21 cellular contexts compared by ENCODE assay signal in genomic region chr7:36019538-36019937, GRCh38.
DNase-seq lines count a peak whose midpoint lies in the region; ATAC-seq, FAIRE-seq and TF ChIP-seq lines count a peak whose summit lies in the region.
"Had no signal": no experiment of that assay in that cellular context is flagged by ENCODE, and none has a peak within 500 bp of the region (broad histone marks: within the 10 kb centered on the region; RNA-seq: fewer than 3 reads in every experiment).

No MANE protein-coding gene starts in this region.

- FAIRE-seq in bronchial epithelial cell (lab: Jason Lieb, UNC) = peak; percentile 40
- FAIRE-seq in H1 (lab: Jason Lieb, UNC) = no peak
- FAIRE-seq: A204.1, GM12878, HTR-8/SVneo had no signal

- H3K4me2 ChIP-seq in H1 (ENCODE audit: insufficient read depth in 1 of 2, low read depth in 2 of 2, low read length in 2 of 2) = no peak overlapping the region

- TF ChIP-seq POLR2A in H1 (IDR thresholded peaks at IDR 0.05; ENCODE audit: control extremely low read depth in 1 of 2, low read depth in 2 of 2, low read length in 2 of 2) (no peak), ovary (IDR thresholded peaks at IDR 0.05) (no peak)

- no peak overlapping the region for H3K4ac ChIP-seq in H1 (replicated peaks; ENCODE audit: insufficient read length, low read depth, low read length)

- POLR2A ChIA-PET in H1 (lab: Charles Lee; ENCODE audit: partially characterized antibody) = no interaction called here
- POLR2A ChIA-PET in activated CD4-positive, alpha-beta memory T cell treated with anti-CD3 and anti-CD28 coated beads for 36 hours (lab: Charles Lee) = no interaction called here

- no peak for ATAC-seq in stimulated activated effector memory CD8-positive, alpha-beta T cell treated with anti-CD3 and anti-CD28 coated beads, Interleukin-12 subunit alpha, Interleukin-12 subunit beta, amount 100 ng/mL, for 72 hours
- ATAC-seq: GM12878 had no signal

- H2BK12ac ChIP-seq in H1 (ENCODE audit: low read depth, low read length) = no peak overlapping the region

- DNase-seq in bronchial epithelial cell (ENCODE audit: low read depth) (no peak), H1 (ENCODE audit: low read depth in 1 of 2, low spot score in 2 of 2) (no peak), ovary (no peak)
- DNase-seq in stimulated activated effector memory CD8-positive, alpha-beta T cell treated with anti-CD3 and anti-CD28 coated beads, Interleukin-12 subunit alpha, Interleukin-12 subunit beta, amount 100 ng/mL, for 72 hours (ENCODE audit: low spot score in 2 of 2) = no peak
- DNase-seq in activated CD4-positive, alpha-beta memory T cell treated with anti-CD3 and anti-CD28 coated beads for 36 hours = no peak
- no peak for DNase-seq in stimulated activated CD4-positive, alpha-beta T cell treated with anti-CD3 and anti-CD28 coated beads, Interleukin-12 subunit alpha, Interleukin-12 subunit beta, amount 100 ng/mL, for 4 hours
- DNase-seq: ACHN; BE2C; C1 segment of cervical spinal cord; CD4-positive, CD25-positive, alpha-beta regulatory T cell; CD8-positive, alpha-beta memory T cell; COR-L47; DMS 273 treated with DMSO at 0.1 percent for 48 hours; DMS53; DND-41; EL; GOT3; H9 had no signal

- H3K4me1 ChIP-seq in H1 (replicated peaks in 1 of 4; ENCODE audit: control insufficient read depth in 3 of 4, insufficient read depth in 4 of 4, low read length in 3 of 4) = no peaks in the 10 kb centered on the region
- H3K4me1 ChIP-seq in ovary (ENCODE audit: insufficient read depth) = no peaks in the 10 kb centered on the region
- H3K4me1 ChIP-seq: BE2C had no signal

- H2BK20ac ChIP-seq in H1 (ENCODE audit: low read length) = no peak overlapping the region

- no peak overlapping the region for H3K14ac ChIP-seq in H1 (ENCODE audit: insufficient read length)

- H3K27ac Mint-ChIP-seq in stimulated activated effector memory CD8-positive, alpha-beta T cell treated with anti-CD3 and anti-CD28 coated beads, Interleukin-12 subunit alpha, Interleukin-12 subunit beta, amount 100 ng/mL, for 72 hours = peak overlapping the region; percentile 37
- H3K27ac Mint-ChIP-seq in activated CD4-positive, alpha-beta memory T cell treated with anti-CD3 and anti-CD28 coated beads for 36 hours = no peak overlapping the region
- H3K27ac Mint-ChIP-seq: CD4-positive, CD25-positive, alpha-beta regulatory T cell; CD8-positive, alpha-beta memory T cell had no signal

- H3K9ac ChIP-seq in H1 (replicated peaks in 1 of 4; ENCODE audit: extremely low read depth in 1 of 4, low read depth in 3 of 4, low read length in 3 of 4) = no peak overlapping the region

- H4K5ac ChIP-seq in H1 (ENCODE audit: insufficient read length, low read depth, low read length) = no peak overlapping the region

- no peak overlapping the region for H2BK5ac ChIP-seq in H1 (ENCODE audit: low read depth, low read length)

- no peak overlapping the region for H3K56ac ChIP-seq in H1 (replicated peaks; ENCODE audit: insufficient read length, low read depth, low read length)

- 0 out of 2 replicates have a peak overlapping the region, but pooled peaks have one; percentile 29 for H2BK15ac ChIP-seq in H1 (ENCODE audit: low read length)

- H4K91ac ChIP-seq in H1 (replicated peaks; ENCODE audit: insufficient read length, low read length) = no peak overlapping the region

- no peaks in the 10 kb centered on the region for H3K4me1 Mint-ChIP-seq in stimulated activated effector memory CD8-positive, alpha-beta T cell treated with anti-CD3 and anti-CD28 coated beads, Interleukin-12 subunit alpha, Interleukin-12 subunit beta, amount 100 ng/mL, for 72 hours
- H3K4me1 Mint-ChIP-seq in activated CD4-positive, alpha-beta memory T cell treated with anti-CD3 and anti-CD28 coated beads for 36 hours (ENCODE audit: low read depth) = no peaks in the 10 kb centered on the region
- H3K4me1 Mint-ChIP-seq: CD4-positive, CD25-positive, alpha-beta regulatory T cell; CD8-positive, alpha-beta memory T cell; H9 had no signal

- H3K27me3 Mint-ChIP-seq in activated CD4-positive, alpha-beta memory T cell treated with anti-CD3 and anti-CD28 coated beads for 36 hours = no peaks in the 10 kb centered on the region

- TF ChIP-seq EP300 in H1 (IDR thresholded peaks at IDR 0.05; ENCODE audit: borderline replicate concordance in 1 of 2, low read depth in 2 of 2, low read length in 2 of 2) (no peak), ovary (IDR thresholded peaks at IDR 0.05) (no peak)

- no peaks in the 10 kb centered on the region for H4K20me1 ChIP-seq in H1 (replicated peaks in 1 of 2; ENCODE audit: control insufficient read depth in 1 of 2, insufficient read depth in 2 of 2, low read length in 2 of 2)

- 93% methylated on average over 4 of the region's 4 CpGs; no CpG with 5 or more reads in 1 of the 2 experiments for WGBS in H1 (ENCODE audit: extremely low coverage in 1 of 2, insufficient coverage in 1 of 2, insufficient read length in 1 of 2, insufficient replicate concordance in 2 of 2, low coverage in 1 of 2, low lambda C conversion rate in 2 of 2, missing lambda C conversion rate in 1 of 2), 2 experiments
- WGBS in ovary, 3 donors = 95 to 100% (median 98%) methylated on average over 4 of the region's 4 CpGs

- no peak for TF ChIP-seq RAD21 in H1 (IDR thresholded peaks at IDR 0.05 in 1 of 2, conservative IDR thresholded peaks at IDR 0.05 in 1 of 2; ENCODE audit: low read depth in 2 of 2, low read length in 2 of 2)

- H3K79me2 ChIP-seq in H1 (ENCODE audit: control insufficient read depth in 1 of 2, insufficient read depth in 2 of 2, low read length in 2 of 2) = no peaks in the 10 kb centered on the region

- H3K4me3 ChIP-seq in bronchial epithelial cell (ENCODE audit: low read depth, low read length) (no peak overlapping the region), H1 (ENCODE audit: extremely low read depth in 1 of 4, insufficient read depth in 2 of 4, low read depth in 3 of 4, low read length in 4 of 4) (no peak overlapping the region), ovary (no peak overlapping the region)
- H3K4me3 ChIP-seq: GM12878 had no signal

- H3K36me3 ChIP-seq in bronchial epithelial cell (ENCODE audit: control insufficient read depth, insufficient read depth, low read length) (no peaks in the 10 kb centered on the region), H1 (ENCODE audit: control insufficient read depth in 2 of 4, insufficient read depth in 4 of 4, low read length in 3 of 4) (no peaks in the 10 kb centered on the region), ovary (no peaks in the 10 kb centered on the region)
- H3K36me3 ChIP-seq: BE2C had no signal

- H3K4me3 Mint-ChIP-seq in stimulated activated effector memory CD8-positive, alpha-beta T cell treated with anti-CD3 and anti-CD28 coated beads, Interleukin-12 subunit alpha, Interleukin-12 subunit beta, amount 100 ng/mL, for 72 hours = no peak overlapping the region
- no peak overlapping the region for H3K4me3 Mint-ChIP-seq in activated CD4-positive, alpha-beta memory T cell treated with anti-CD3 and anti-CD28 coated beads for 36 hours
- H3K4me3 Mint-ChIP-seq: CD4-positive, CD25-positive, alpha-beta regulatory T cell; CD8-positive, alpha-beta memory T cell; H9 had no signal

- intact Hi-C loops in activated CD4-positive, alpha-beta memory T cell treated with anti-CD3 and anti-CD28 coated beads for 36 hours (cut with micrococcal nuclease) = no loop called here
- intact Hi-C loops in ovary (cut with DNase I) = no loop called here

- H2BK120ac ChIP-seq in H1 (replicated peaks; ENCODE audit: low read depth, low read length) = no peak overlapping the region

- CTCF ChIA-PET in H1 (lab: Charles Lee; ENCODE audit: partially characterized antibody) = interaction anchor here (0.5 to 4.1 kb wide), 22 partner anchors 9 to 321 kb away, joined by 3 to 45 read pairs (median 4); no protein-coding TSS in a partner anchor
- CTCF ChIA-PET in activated CD4-positive, alpha-beta memory T cell treated with anti-CD3 and anti-CD28 coated beads for 36 hours (lab: Charles Lee) = interaction anchor here (1.1 to 3.0 kb wide), 3 partner anchors 35 to 300 kb away, joined by 5 to 12 read pairs (median 12); no protein-coding TSS in a partner anchor

- H3K36me3 Mint-ChIP-seq in stimulated activated effector memory CD8-positive, alpha-beta T cell treated with anti-CD3 and anti-CD28 coated beads, Interleukin-12 subunit alpha, Interleukin-12 subunit beta, amount 100 ng/mL, for 72 hours = no peaks in the 10 kb centered on the region
- H3K36me3 Mint-ChIP-seq in activated CD4-positive, alpha-beta memory T cell treated with anti-CD3 and anti-CD28 coated beads for 36 hours = no peaks in the 10 kb centered on the region
- H3K36me3 Mint-ChIP-seq: CD4-positive, CD25-positive, alpha-beta regulatory T cell; CD8-positive, alpha-beta memory T cell had no signal

- no peaks in the 10 kb centered on the region for H3K27me3 ChIP-seq in bronchial epithelial cell (ENCODE audit: control insufficient read depth, insufficient read depth, low read length)
- H3K27me3 ChIP-seq in H1 (replicated peaks in 1 of 4; ENCODE audit: control insufficient read depth in 3 of 4, extremely low read depth in 1 of 4, insufficient read depth in 3 of 4, low read length in 3 of 4) = no peaks in the 10 kb centered on the region
- no peaks in the 10 kb centered on the region for H3K27me3 ChIP-seq in ovary
- H3K27me3 ChIP-seq: BE2C had no signal

- no peak overlapping the region for H3K23ac ChIP-seq in H1 (ENCODE audit: insufficient read length)

- no peak overlapping the region for H2AFZ ChIP-seq in H1 (ENCODE audit: low read length)

- H3K27ac ChIP-seq in H1 (ENCODE audit: low read depth, low read length) (no peak overlapping the region), ovary (no peak overlapping the region)

- no peaks in the 10 kb centered on the region for H3K9me3 Mint-ChIP-seq in stimulated activated effector memory CD8-positive, alpha-beta T cell treated with anti-CD3 and anti-CD28 coated beads, Interleukin-12 subunit alpha, Interleukin-12 subunit beta, amount 100 ng/mL, for 72 hours
- H3K9me3 Mint-ChIP-seq in activated CD4-positive, alpha-beta memory T cell treated with anti-CD3 and anti-CD28 coated beads for 36 hours = no peaks in the 10 kb centered on the region
- H3K9me3 Mint-ChIP-seq: CD8-positive, alpha-beta memory T cell; H9 had no signal

- no peak overlapping the region for H2AK5ac ChIP-seq in H1 (ENCODE audit: low read depth, low read length)

- H3K9me3 ChIP-seq in H1 (ENCODE audit: insufficient read depth in 2 of 2, low read depth in 1 of 2, low read length in 1 of 2) = no peaks in the 10 kb centered on the region
- H3K9me3 ChIP-seq in ovary = no peaks in the 10 kb centered on the region
- H3K9me3 ChIP-seq: BE2C had no signal

- H3K79me1 ChIP-seq in H1 (ENCODE audit: low read depth, low read length) = no peaks in the 10 kb centered on the region

- TF ChIP-seq CTCF in bronchial epithelial cell (IDR thresholded peaks at IDR 0.05; ENCODE audit: insufficient read depth, low read length, severe bottlenecking) = no peak
- no peak for TF ChIP-seq CTCF in H1 (IDR thresholded peaks at IDR 0.05; ENCODE audit: control extremely low read depth in 1 of 3, insufficient read depth in 1 of 3, low read depth in 1 of 3, low read length in 3 of 3)
- no peak for TF ChIP-seq CTCF in ovary (IDR thresholded peaks at IDR 0.05)

- H4K8ac ChIP-seq in H1 (ENCODE audit: extremely low read depth, insufficient read depth, low read length) = no peak overlapping the region

- no peak overlapping the region for H3K18ac ChIP-seq in H1 (ENCODE audit: extremely low read depth, low read length)

- no peaks in the 10 kb centered on the region for H3K23me2 ChIP-seq in H1 (ENCODE audit: low read depth, low read length)

TF ChIP-seq in H1, 55 proteins besides CTCF, POLR2A, EP300 and RAD21 (continues in another document):
- no peak for TF ChIP-seq YY1 (IDR thresholded peaks at IDR 0.05; ENCODE audit: low read depth, low read length)
